In the genomic region with DNA sequence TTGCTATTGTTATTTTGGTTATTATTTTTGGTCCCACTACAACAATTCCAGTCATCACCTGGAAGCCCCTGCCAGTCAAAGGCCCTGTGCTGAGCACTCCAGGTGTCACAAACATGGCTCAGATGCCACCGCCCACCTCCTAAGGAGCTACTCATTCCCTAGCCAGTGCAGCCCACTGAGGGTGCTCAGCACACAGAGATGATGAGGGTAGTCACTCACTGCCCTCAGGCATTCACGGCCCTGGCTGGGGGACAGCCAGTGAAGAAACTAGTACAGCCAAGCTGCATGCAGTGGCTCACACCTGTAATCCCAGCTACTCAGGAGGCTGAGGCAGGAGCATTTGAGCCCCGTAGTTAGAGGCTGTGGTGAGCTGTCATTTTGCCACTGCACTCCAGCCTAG, we compare ENCODE assay signal across 29 cellular contexts.
"Had no signal": no experiment of that assay in that cellular context is flagged by ENCODE, and none has a peak within 500 bp of the region (broad histone marks: within the 10 kb centered on the region; RNA-seq: fewer than 3 reads in every experiment).

No MANE protein-coding gene starts in this region.

- H3K27ac ChIP-seq: left ventricle myocardium inferior, pancreas, skin epidermis, suprapubic skin, thoracic aorta, tibial nerve, upper lobe of left lung, vagina had no signal

- ATAC-seq: natural killer cell; pancreas; right cardiac atrium; sciatic nerve; stimulated activated effector memory CD8-positive, alpha-beta T cell treated with anti-CD3 and anti-CD28 coated beads, Interleukin-12 subunit alpha, Interleukin-12 subunit beta, amount 100 ng/mL, for 72 hours had no signal

- H3K27me3 Mint-ChIP-seq: naive B cell; stimulated activated naive CD8-positive, alpha-beta T cell treated with anti-CD3 and anti-CD28 coated beads, Interleukin-15, Interleukin-2, amounts not matched to agents 100 ng/mL and 50 ng/mL, for 24 hours had no signal

- H3K4me3 ChIP-seq: left ventricle myocardium inferior, lung, pancreas, prostate gland, skin epidermis, suprapubic skin, thoracic aorta, tibial nerve, upper lobe of left lung, vagina had no signal

- H3K9me3 Mint-ChIP-seq: immature natural killer cell; mesothelial cell of epicardium; naive B cell; natural killer cell; stimulated activated effector memory CD8-positive, alpha-beta T cell treated with anti-CD3 and anti-CD28 coated beads, Interleukin-12 subunit alpha, Interleukin-12 subunit beta, amount 100 ng/mL, for 72 hours had no signal

- H3K27me3 ChIP-seq: pancreas, suprapubic skin, tibial nerve, upper lobe of left lung, vagina had no signal

- DNase-seq: hypothalamus; immature natural killer cell; left ventricle myocardium inferior; mesendoderm; naive B cell; natural killer cell; nephron progenitor cell; nucleus accumbens; pancreas; posterior cingulate gyrus; retina; right cardiac atrium; stimulated activated CD4-positive, alpha-beta T cell treated with anti-CD3 and anti-CD28 coated beads, Interleukin-12 subunit alpha, Interleukin-12 subunit beta, amount 100 ng/mL, for 4 hours; stimulated activated CD4-positive, alpha-beta T cell treated with anti-CD3 and anti-CD28 coated beads, Interleukin-15, amount 100 ng/mL, for 24 hours; stimulated activated CD4-positive, alpha-beta T cell treated with anti-CD3 and anti-CD28 coated beads, Interleukin-2, amount 100 ng/mL, for 24 hours; stimulated activated CD4-positive, alpha-beta T cell treated with anti-CD3 and anti-CD28 coated beads, Interleukin-4, amount 100 ng/mL, for 1 hour; stimulated activated naive CD4-positive, alpha-beta T cell; upper lobe of left lung had no signal

- H3K4me1 Mint-ChIP-seq: immature natural killer cell, mesothelial cell of epicardium, natural killer cell had no signal

- H3K4me3 Mint-ChIP-seq: immature natural killer cell; mesothelial cell of epicardium; naive B cell; natural killer cell; nephron progenitor cell; stimulated activated effector memory CD8-positive, alpha-beta T cell treated with anti-CD3 and anti-CD28 coated beads, Interleukin-12 subunit alpha, Interleukin-12 subunit beta, amount 100 ng/mL, for 72 hours; stimulated activated naive CD8-positive, alpha-beta T cell treated with anti-CD3 and anti-CD28 coated beads, Interleukin-15, Interleukin-2, amounts not matched to agents 100 ng/mL and 50 ng/mL, for 24 hours had no signal

- H3K27ac Mint-ChIP-seq: immature natural killer cell; mesothelial cell of epicardium; natural killer cell; nephron progenitor cell; stimulated activated effector memory CD8-positive, alpha-beta T cell treated with anti-CD3 and anti-CD28 coated beads, Interleukin-12 subunit alpha, Interleukin-12 subunit beta, amount 100 ng/mL, for 72 hours; stimulated activated naive CD8-positive, alpha-beta T cell treated with anti-CD3 and anti-CD28 coated beads, Interleukin-15, Interleukin-2, amounts not matched to agents 100 ng/mL and 50 ng/mL, for 24 hours had no signal

- H3K9me3 ChIP-seq: left ventricle myocardium inferior, pancreas, prostate gland, suprapubic skin, thoracic aorta, tibial nerve, upper lobe of left lung, vagina had no signal

- H3K4me1 ChIP-seq: left ventricle myocardium inferior, pancreas, prostate gland, suprapubic skin, tibial nerve, upper lobe of left lung, vagina had no signal
